1 cellular context compared by ENCODE assay signal in genomic region chr7:159310457-159311171, GRCh38.
A peak's percentile ranks its signal among the peaks of the same experiment; 100 is the strongest.
TF ChIP-seq lines count a peak whose summit lies in the region.

No MANE protein-coding gene starts in this region.

TF ChIP-seq in K562, 482 proteins besides CTCF, POLR2A, EP300 and RAD21 (continued from another document and continues in another):
- TF ChIP-seq ZNF512 (tag; IDR thresholded peaks at IDR 0.05), result no peak
- peak; percentile 44; the same call in 1 of the 2 replicates for TF ChIP-seq CREB3 (tag; conservative IDR thresholded peaks at IDR 0.05; ENCODE audit: low read depth)
- no peak for TF ChIP-seq MEF2A (IDR thresholded peaks at IDR 0.05; ENCODE audit: control insufficient read depth, low read depth, low read length)
- no peak for TF ChIP-seq FOSL1 (tag; conservative IDR thresholded peaks at IDR 0.05)
- peak in 1 of 2 experiments; percentile 69; a peak in 1 of 4 replicates for TF ChIP-seq RCOR1 (IDR thresholded peaks at IDR 0.05; ENCODE audit: borderline replicate concordance in 1 of 2, low read depth in 2 of 2, low read length in 2 of 2)
- TF ChIP-seq SMARCA4 (IDR thresholded peaks at IDR 0.05), result peak; percentile 79
- TF ChIP-seq MAFF (IDR thresholded peaks at IDR 0.05; ENCODE audit: low read length), result no peak
- peak; percentile 19; the same call in 1 of the 2 replicates for TF ChIP-seq POLR2AphosphoS5 (IDR thresholded peaks at IDR 0.05; ENCODE audit: control insufficient read depth, insufficient read depth, low read depth, low read length)
- peak; percentile 19; the same call in 1 of the 2 replicates for TF ChIP-seq ATF7 (IDR thresholded peaks at IDR 0.05)
- TF ChIP-seq ARID1B (IDR thresholded peaks at IDR 0.05), result peak; percentile 93
- TF ChIP-seq SMAD1 (IDR thresholded peaks at IDR 0.05; ENCODE audit: low read depth, low read length, partially characterized antibody), result no peak
- peak in 1 of 2 experiments; percentile 46; a peak in 2 of 4 replicates for TF ChIP-seq MNT (conservative IDR thresholded peaks at IDR 0.05)
- no peak for TF ChIP-seq TBP (optimal IDR thresholded peaks at IDR 0.05; ENCODE audit: low read depth, low read length)
- no peak for TF ChIP-seq NR4A1 (CRISPR knock-in tag; IDR thresholded peaks at IDR 0.05)
- TF ChIP-seq NR4A1 (tag; IDR thresholded peaks at IDR 0.05), result peak; percentile 92
- TF ChIP-seq CBFA2T2 (conservative IDR thresholded peaks at IDR 0.05), result peak; percentile 88
- no peak for TF ChIP-seq MITF (IDR thresholded peaks at IDR 0.05)
- peak; percentile 44 for TF ChIP-seq MEIS2 (IDR thresholded peaks at IDR 0.05; ENCODE audit: partially characterized antibody)
- no peak for TF ChIP-seq EP400 (IDR thresholded peaks at IDR 0.05)
- TF ChIP-seq MXD1 (CRISPR knock-in tag; IDR thresholded peaks at IDR 0.05; ENCODE audit: borderline replicate concordance, poor library complexity, severe bottlenecking), result no peak
- peak; percentile 41; the same call in 1 of the 2 replicates for TF ChIP-seq GATA2 (CRISPR knock-in tag; IDR thresholded peaks at IDR 0.05)
- no peak for TF ChIP-seq PBX2 (CRISPR knock-in tag; IDR thresholded peaks at IDR 0.05; ENCODE audit: low read depth)
- peak; percentile 45; the same call in 1 of the 2 replicates for TF ChIP-seq PBX2 (tag; conservative IDR thresholded peaks at IDR 0.05; ENCODE audit: low read depth)
- TF ChIP-seq CXXC5 (CRISPR knock-in tag; IDR thresholded peaks at IDR 0.05), result 0 out of 2 replicates have a peak, but pooled peaks have one; percentile 15
- peak; percentile 76 for TF ChIP-seq PRDM10 (IDR thresholded peaks at IDR 0.05; ENCODE audit: partially characterized antibody)
- TF ChIP-seq TCF3 (CRISPR knock-in tag; IDR thresholded peaks at IDR 0.05), result peak; percentile 86
- peak; percentile 89 for TF ChIP-seq TAL1 (IDR thresholded peaks at IDR 0.05)
- peak; percentile 89 for TF ChIP-seq TEAD4 (IDR thresholded peaks at IDR 0.05; ENCODE audit: low read length)
- TF ChIP-seq TEAD4 (CRISPR knock-in tag; IDR thresholded peaks at IDR 0.05; ENCODE audit: borderline replicate concordance), result no peak
- peak; percentile 83 for TF ChIP-seq NCOR1 (IDR thresholded peaks at IDR 0.05)
- TF ChIP-seq IRF9 (tag; IDR thresholded peaks at IDR 0.05), result 0 out of 2 replicates have a peak, but pooled peaks have one; percentile 26
- no peak for TF ChIP-seq PHF8 (IDR thresholded peaks at IDR 0.05; ENCODE audit: borderline replicate concordance, low read length)
- TF ChIP-seq CEBPG (CRISPR knock-in tag; IDR thresholded peaks at IDR 0.05), result no peak
- peak; percentile 76 for TF ChIP-seq CEBPG (tag; conservative IDR thresholded peaks at IDR 0.05 in 1 of 2, IDR thresholded peaks at IDR 0.05 in 1 of 2)
- TF ChIP-seq MAZ (CRISPR knock-in tag; conservative IDR thresholded peaks at IDR 0.05 in 1 of 2, IDR thresholded peaks at IDR 0.05 in 1 of 2), result 0 out of 4 replicates have a peak, but pooled peaks of 1 of the 2 experiments have one; percentile 38
- peak; percentile 76; the same call in 1 of the 2 replicates for TF ChIP-seq SMARCE1 (IDR thresholded peaks at IDR 0.05)
- no peak for TF ChIP-seq ZNF253 (CRISPR knock-in tag; conservative IDR thresholded peaks at IDR 0.05)
- TF ChIP-seq ZBTB7A (IDR thresholded peaks at IDR 0.05; ENCODE audit: borderline replicate concordance, control insufficient read depth, low read depth, low read length), result peak; percentile 53
- peak; percentile 64 for TF ChIP-seq FOXM1 (IDR thresholded peaks at IDR 0.05; ENCODE audit: low read depth)
- TF ChIP-seq FOXM1 (CRISPR knock-in tag; IDR thresholded peaks at IDR 0.05; ENCODE audit: low read depth), result no peak
- peak; percentile 71 for TF ChIP-seq MTA2 (IDR thresholded peaks at IDR 0.05; ENCODE audit: low read depth)
- TF ChIP-seq CREB3L1 (IDR thresholded peaks at IDR 0.05; ENCODE audit: borderline replicate concordance, low read depth), result no peak
- TF ChIP-seq PML (IDR thresholded peaks at IDR 0.05; ENCODE audit: low read length), result peak; percentile 60
- TF ChIP-seq ZC3H4 (CRISPR knock-in tag; IDR thresholded peaks at IDR 0.05; ENCODE audit: borderline replicate concordance), result no peak
- peak; percentile 53; the same call in 1 of the 2 replicates for TF ChIP-seq NBN (IDR thresholded peaks at IDR 0.05; ENCODE audit: low read depth)
- TF ChIP-seq TRIM24 (IDR thresholded peaks at IDR 0.05), result peak; percentile 84 to 86
- TF ChIP-seq CREB5 (CRISPR knock-in tag; IDR thresholded peaks at IDR 0.05), result no peak
- peak; percentile 81 for TF ChIP-seq DPF2 (IDR thresholded peaks at IDR 0.05)
- peak; percentile 93 for TF ChIP-seq CBFA2T3 (IDR thresholded peaks at IDR 0.05)
- no peak for TF ChIP-seq NR2C1 (IDR thresholded peaks at IDR 0.05)
- TF ChIP-seq NR2C1 (tag; IDR thresholded peaks at IDR 0.05), result 0 out of 2 replicates have a peak, but pooled peaks have one; percentile 29
- TF ChIP-seq ZZZ3 (IDR thresholded peaks at IDR 0.05), result no peak
- peak; percentile 98 for TF ChIP-seq CEBPB (tag; IDR thresholded peaks at IDR 0.05)
- TF ChIP-seq SMARCC2 (IDR thresholded peaks at IDR 0.05; ENCODE audit: low read depth), result peak; percentile 64; the same call in 1 of the 2 replicates
- no peak for TF ChIP-seq PYGO2 (tag; IDR thresholded peaks at IDR 0.05)
- TF ChIP-seq FOXJ2 (tag; IDR thresholded peaks at IDR 0.05), result peak; percentile 93
